25 cellular contexts compared by ENCODE assay signal in the genomic region with DNA sequence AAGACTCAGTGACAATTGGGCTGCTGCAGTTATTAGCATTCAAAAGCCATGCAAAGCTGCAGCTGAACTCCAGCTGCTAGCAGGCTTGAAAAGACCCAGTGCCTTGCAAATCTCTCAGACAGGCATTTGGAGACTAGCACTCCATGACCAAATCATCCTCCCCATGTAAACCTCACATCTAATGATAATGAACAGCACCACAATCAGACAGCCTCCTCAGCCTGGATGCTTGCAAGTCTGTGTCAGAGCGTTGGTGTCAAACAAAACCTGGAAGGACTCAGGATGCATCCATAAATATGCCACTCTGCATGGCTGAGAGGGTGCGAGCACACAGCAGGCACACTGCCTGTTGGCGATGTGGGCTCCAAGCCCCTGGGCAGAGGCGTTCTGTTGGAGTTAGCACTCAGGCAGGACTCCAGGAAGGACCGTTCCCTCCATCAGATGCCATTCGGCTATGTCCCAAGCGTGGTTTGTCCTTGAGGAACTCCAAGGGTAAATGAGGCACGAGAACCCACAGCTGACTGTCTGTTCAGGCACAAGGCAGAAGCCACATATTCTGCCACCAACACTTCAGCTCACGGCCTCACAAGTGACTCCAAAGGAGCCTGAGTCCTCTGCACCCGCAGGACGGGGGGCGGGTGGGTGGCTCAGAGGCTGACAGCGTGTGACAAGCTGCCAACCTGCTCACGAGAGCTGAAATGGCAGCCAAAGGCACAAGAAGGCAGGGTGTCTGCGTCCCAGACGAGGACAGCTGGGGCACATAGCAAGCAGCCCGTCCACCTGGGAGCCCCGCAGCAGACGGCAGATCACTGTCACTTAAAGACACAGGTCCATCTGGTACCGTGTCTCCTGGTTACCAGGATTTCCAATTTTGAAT.
A peak's percentile ranks its signal among the peaks of the same experiment; 100 is the strongest.
DNase-seq lines count a peak whose midpoint lies in the region; ATAC-seq and TF ChIP-seq lines count a peak whose summit lies in the region.
"Had no signal": no experiment of that assay in that cellular context is flagged by ENCODE, and none has a peak within 500 bp of the region (broad histone marks: within the 10 kb centered on the region; RNA-seq: fewer than 3 reads in every experiment).

No MANE protein-coding gene starts in this region.

- CTCF ChIA-PET in activated CD4-positive, alpha-beta memory T cell treated with anti-CD3 and anti-CD28 coated beads for 36 hours (lab: Charles Lee), result no interaction called here
- CTCF ChIA-PET in Caco-2 (lab: Charles Lee), result no interaction called here

- 79 to 80% methylated on average over 11 to 20 of the region's 20 CpGs for WGBS in endodermal cell (ENCODE audit: insufficient coverage in 1 of 2, insufficient read length in 1 of 2), 2 experiments
- WGBS in mesendoderm (ENCODE audit: extremely low coverage, insufficient coverage, low lambda C conversion rate), result no CpG with 5 or more reads among the region's 20 CpGs

- no peak overlapping the region for H2BK15ac ChIP-seq in mesendoderm (replicated peaks; ENCODE audit: low read depth)

- no peak overlapping the region for H4K8ac ChIP-seq in mesendoderm (ENCODE audit: low read depth, low read length)

- H3K9ac ChIP-seq in endodermal cell (ENCODE audit: extremely low read depth, low read length, poor library complexity, severe bottlenecking) (no peak overlapping the region), mesendoderm (ENCODE audit: low read length) (no peak overlapping the region)

- no peak overlapping the region for H3K4ac ChIP-seq in mesendoderm (ENCODE audit: low read depth, low read length)

- no peak for ATAC-seq in HG02870 (IDR thresholded peaks at IDR 0.05; ENCODE audit: unreplicated experiment)
- ATAC-seq: esophagus mucosa, gastrocnemius medialis, left lung, mucosa of descending colon, upper lobe of right lung had no signal

- POLR2A ChIA-PET in activated CD4-positive, alpha-beta memory T cell treated with anti-CD3 and anti-CD28 coated beads for 36 hours (lab: Charles Lee), result no interaction called here
- POLR2A ChIA-PET in Caco-2 (lab: Charles Lee), result no interaction called here

- H3K4me3 Mint-ChIP-seq in endodermal cell, result no peak overlapping the region
- H3K4me3 Mint-ChIP-seq in activated CD4-positive, alpha-beta memory T cell treated with anti-CD3 and anti-CD28 coated beads for 36 hours, result no peak overlapping the region
- H3K4me3 Mint-ChIP-seq in Caco-2 (ENCODE audit: unreplicated experiment), result no peak overlapping the region
- H3K4me3 Mint-ChIP-seq: CD4-positive, alpha-beta T cell had no signal

- no peaks in the 10 kb centered on the region for H3K9me3 Mint-ChIP-seq in endodermal cell
- no peaks in the 10 kb centered on the region for H3K9me3 Mint-ChIP-seq in activated CD4-positive, alpha-beta memory T cell treated with anti-CD3 and anti-CD28 coated beads for 36 hours
- H3K9me3 Mint-ChIP-seq in Caco-2 (ENCODE audit: unreplicated experiment), result no peaks in the 10 kb centered on the region
- H3K9me3 Mint-ChIP-seq: CD4-positive, alpha-beta T cell had no signal

- TF ChIP-seq CTCF in endodermal cell (conservative IDR thresholded peaks at IDR 0.05) (no peak), Caco-2 (IDR thresholded peaks at IDR 0.05; ENCODE audit: insufficient read depth in 1 of 2, low read depth in 1 of 2, low read length in 1 of 2, severe bottlenecking in 1 of 2, unreplicated experiment in 1 of 2) (no peak)

- no peak overlapping the region for H3K18ac ChIP-seq in mesendoderm (ENCODE audit: low read length)

- H3K27me3 Mint-ChIP-seq in endodermal cell (ENCODE audit: insufficient read depth), result no peaks in the 10 kb centered on the region
- peaks cover 1% of the 10 kb centered on the region for H3K27me3 Mint-ChIP-seq in activated CD4-positive, alpha-beta memory T cell treated with anti-CD3 and anti-CD28 coated beads for 36 hours
- H3K27me3 Mint-ChIP-seq in Caco-2 (ENCODE audit: insufficient read depth, unreplicated experiment), result peaks cover 10% of the 10 kb centered on the region

- no peaks in the 10 kb centered on the region for H3K36me3 Mint-ChIP-seq in endodermal cell (ENCODE audit: low read depth)
- no peaks in the 10 kb centered on the region for H3K36me3 Mint-ChIP-seq in activated CD4-positive, alpha-beta memory T cell treated with anti-CD3 and anti-CD28 coated beads for 36 hours
- no peaks in the 10 kb centered on the region for H3K36me3 Mint-ChIP-seq in Caco-2 (ENCODE audit: insufficient read depth, unreplicated experiment)

- H3K27me3 ChIP-seq in endodermal cell (ENCODE audit: control insufficient read depth, insufficient read depth, low read length, poor library complexity, severe bottlenecking) (no peaks in the 10 kb centered on the region), mesendoderm (ENCODE audit: insufficient read depth, low read length, poor library complexity) (no peaks in the 10 kb centered on the region), Caco-2 (replicated peaks; ENCODE audit: control insufficient read depth, insufficient read depth, low read length) (no peaks in the 10 kb centered on the region)
- H3K27me3 ChIP-seq: gastrocnemius medialis, upper lobe of right lung had no signal

- H3K79me2 ChIP-seq in mesendoderm (ENCODE audit: control insufficient read depth, insufficient read depth, low read length), result no peaks in the 10 kb centered on the region

- no TSS peak for BruUV-seq in Caco-2 (replicated peaks; lab: Mats Ljungman, UMichigan)

- H3K36me3 ChIP-seq in endodermal cell (ENCODE audit: control insufficient read depth, insufficient read depth, low read length), result no peaks in the 10 kb centered on the region
- no peaks in the 10 kb centered on the region for H3K36me3 ChIP-seq in mesendoderm (ENCODE audit: control insufficient read depth, insufficient read depth, low read length)
- H3K36me3 ChIP-seq in Caco-2 (ENCODE audit: control insufficient read depth, insufficient read depth, low read length), result no peaks in the 10 kb centered on the region
- H3K36me3 ChIP-seq: gastrocnemius medialis, left lung, upper lobe of right lung had no signal

- intact Hi-C loops in activated CD4-positive, alpha-beta memory T cell treated with anti-CD3 and anti-CD28 coated beads for 36 hours (cut with micrococcal nuclease), result no loop called here
- intact Hi-C loops in Caco-2 (cut with micrococcal nuclease; ENCODE audit: unreplicated experiment), result no loop called here

- H3K27ac ChIP-seq in endodermal cell (ENCODE audit: low read depth, low read length) (peak overlapping the region; percentile 69), mesendoderm (ENCODE audit: low read depth, low read length) (no peak overlapping the region)
- H3K27ac ChIP-seq: gastrocnemius medialis, left lung, upper lobe of right lung had no signal

- no peak overlapping the region for H3K4me2 ChIP-seq in mesendoderm (ENCODE audit: low read length)

- no peak overlapping the region for H3K23ac ChIP-seq in mesendoderm (ENCODE audit: low read length)

- H2AK5ac ChIP-seq in mesendoderm (ENCODE audit: low read length), result no peak overlapping the region

- H3K27ac Mint-ChIP-seq in endodermal cell (no peak overlapping the region), Caco-2 (ENCODE audit: unreplicated experiment) (no peak overlapping the region)
- no peak overlapping the region for H3K27ac Mint-ChIP-seq in activated CD4-positive, alpha-beta memory T cell treated with anti-CD3 and anti-CD28 coated beads for 36 hours
- H3K27ac Mint-ChIP-seq: CD4-positive, alpha-beta T cell had no signal

- H2BK120ac ChIP-seq in mesendoderm (ENCODE audit: low read depth, low read length), result no peak overlapping the region

- H3K9me3 ChIP-seq in endodermal cell (ENCODE audit: control insufficient read depth, low read length) (no peaks in the 10 kb centered on the region), Caco-2 (no peaks in the 10 kb centered on the region)
- H3K9me3 ChIP-seq: gastrocnemius medialis, left lung, mucosa of descending colon, upper lobe of right lung had no signal

- no peaks in the 10 kb centered on the region for H3K79me1 ChIP-seq in mesendoderm (ENCODE audit: low read length)

- H4K5ac ChIP-seq in mesendoderm (ENCODE audit: low read length), result no peak overlapping the region

- peak; percentile 27 for DNase-seq in ELF-1 (ENCODE audit: low read depth, low spot score)
- peak; percentile 93 for DNase-seq in NCI-H2171 treated with DMSO at 0.1 percent for 48 hours (lab: John Stamatoyannopoulos, UW)
- peak; percentile 71 for DNase-seq in endodermal cell
- DNase-seq in mesendoderm, result peak; percentile 33
- DNase-seq in HUDEP-2 (lab: John Stamatoyannopoulos, UW; ENCODE audit: unreplicated experiment in 76 of 76), result no peak
- DNase-seq in activated CD4-positive, alpha-beta memory T cell treated with anti-CD3 and anti-CD28 coated beads for 36 hours, result no peak
- no peak for DNase-seq in Caco-2
- DNase-seq: activated naive CD4-positive, alpha-beta T cell; amniotic stem cell; CD4-positive, alpha-beta T cell; central memory CD4-positive, alpha-beta T cell; DND-41; effector CD4-positive, alpha-beta T cell; gastrocnemius medialis; left lung; mucosa of descending colon; NCI-H1105; NCI-H748 treated with DMSO at 0.1 percent for 48 hours; OCI-M1; SHP77; stimulated activated CD4-positive, alpha-beta T cell treated with anti-CD3 and anti-CD28 coated beads, Interleukin-12 subunit alpha, Interleukin-12 subunit beta, amount 100 ng/mL, for 4 hours; T-helper 1 cell; upper lobe of right lung had no signal

- H3K56ac ChIP-seq in mesendoderm (ENCODE audit: low read length), result peak overlapping the region; percentile 42

- H3K4me1 ChIP-seq in endodermal cell (ENCODE audit: control insufficient read depth, insufficient read depth, low read length), result no peaks in the 10 kb centered on the region
- H3K4me1 ChIP-seq in mesendoderm (ENCODE audit: control insufficient read depth, low read depth, low read length), result peaks cover 3% of the 10 kb centered on the region
- no peaks in the 10 kb centered on the region for H3K4me1 ChIP-seq in Caco-2
- H3K4me1 ChIP-seq: gastrocnemius medialis, left lung, upper lobe of right lung had no signal

- H3K4me3 ChIP-seq in endodermal cell (ENCODE audit: low read length) (no peak overlapping the region), mesendoderm (ENCODE audit: low read length) (no peak overlapping the region), Caco-2 (ENCODE audit: low read depth, low read length) (no peak overlapping the region)
- H3K4me3 ChIP-seq: gastrocnemius medialis, left lung, mucosa of descending colon, upper lobe of right lung had no signal

- no peak overlapping the region for H2BK5ac ChIP-seq in mesendoderm (ENCODE audit: low read length)

- H3K4me1 Mint-ChIP-seq in endodermal cell (peaks cover 8% of the 10 kb centered on the region), Caco-2 (ENCODE audit: low read depth, unreplicated experiment) (no peaks in the 10 kb centered on the region)
- no peaks in the 10 kb centered on the region for H3K4me1 Mint-ChIP-seq in activated CD4-positive, alpha-beta memory T cell treated with anti-CD3 and anti-CD28 coated beads for 36 hours (ENCODE audit: low read depth)

Comparison
In these comparisons a context has a peak if more than half of its experiments do, and no peak if none do; other contexts are left out.
1. DNase-seq: peak in ELF-1 (single experiment), NCI-H2171 treated with DMSO at 0.1 percent for 48 hours (single experiment), endodermal cell (single experiment) and mesendoderm (single experiment); none in HUDEP-2 (0 of 76), activated CD4-positive, alpha-beta memory T cell treated with anti-CD3 and anti-CD28 coated beads for 36 hours (single experiment) and Caco-2 (0 of 2).